Comparison of ENCODE assay signal across 1 cellular context in genomic region chr1:26233903-26234643, GRCh38.
TF ChIP-seq lines count a peak whose summit lies in the region.

Gene CEP85 (plus strand): TSS chr1:26234200. CDS start chr1:26239784, 5,584 bp downstream.

TF ChIP-seq in HepG2, 621 proteins besides CTCF, POLR2A, EP300 and RAD21 (continued from another document and continues in another):
- TF ChIP-seq RNF219 (CRISPR knock-in tag; IDR thresholded peaks at IDR 0.05) = no peak
- TF ChIP-seq PHB2 (IDR thresholded peaks at IDR 0.05; ENCODE audit: partially characterized antibody) = no peak
- no peak for TF ChIP-seq SETDB1 (CRISPR knock-in tag; IDR thresholded peaks at IDR 0.05; ENCODE audit: borderline replicate concordance)
- TF ChIP-seq GTF3A (CRISPR knock-in tag; conservative IDR thresholded peaks at IDR 0.05) = no peak
- peak; percentile 30 for TF ChIP-seq IKZF4 (CRISPR knock-in tag; IDR thresholded peaks at IDR 0.05; ENCODE audit: borderline replicate concordance, low read depth, not compliant biosample characterization)
- TF ChIP-seq SP1 (IDR thresholded peaks at IDR 0.05) = peak; percentile 38; the same call in 1 of the 2 replicates
- TF ChIP-seq SP1 (CRISPR knock-in tag; IDR thresholded peaks at IDR 0.05) = peak; percentile 90
- peak; percentile 85 for TF ChIP-seq RBM39 (IDR thresholded peaks at IDR 0.05; ENCODE audit: low read depth, low read length, poor library complexity, severe bottlenecking)
- TF ChIP-seq DNMT3B (CRISPR knock-in tag; conservative IDR thresholded peaks at IDR 0.05) = no peak
- peak; percentile 63; the same call in 1 of the 2 replicates for TF ChIP-seq RELA (CRISPR knock-in tag; IDR thresholded peaks at IDR 0.05)
- no peak for TF ChIP-seq JUND (CRISPR knock-in tag; IDR thresholded peaks at IDR 0.05)
- peak; percentile 72 for TF ChIP-seq ZNF430 (CRISPR knock-in tag; IDR thresholded peaks at IDR 0.05)
- no peak for TF ChIP-seq KLF9 (CRISPR knock-in tag; IDR thresholded peaks at IDR 0.05; ENCODE audit: low read depth)
- no peak; the same call in 1 of the 2 replicates for TF ChIP-seq HMGXB3 (CRISPR knock-in tag; IDR thresholded peaks at IDR 0.05; ENCODE audit: borderline replicate concordance)
- no peak for TF ChIP-seq ZNF816 (CRISPR knock-in tag; IDR thresholded peaks at IDR 0.05; ENCODE audit: borderline replicate concordance)
- TF ChIP-seq KAT2B (IDR thresholded peaks at IDR 0.05; ENCODE audit: borderline replicate concordance, low read depth, low read length) = no peak
- TF ChIP-seq ZSCAN12 (CRISPR knock-in tag; IDR thresholded peaks at IDR 0.05) = no peak
- TF ChIP-seq BRD4 (CRISPR knock-in tag; IDR thresholded peaks at IDR 0.05) = no peak; the same call in 1 of the 2 replicates
- no peak for TF ChIP-seq KDM3A (CRISPR knock-in tag; IDR thresholded peaks at IDR 0.05; ENCODE audit: low read depth)
- no peak for TF ChIP-seq KIAA2018 (CRISPR knock-in tag; IDR thresholded peaks at IDR 0.05; ENCODE audit: borderline replicate concordance)
- TF ChIP-seq CEBPG (CRISPR knock-in tag; IDR thresholded peaks at IDR 0.05) = no peak
- no peak for TF ChIP-seq IRX3 (CRISPR knock-in tag; IDR thresholded peaks at IDR 0.05; ENCODE audit: borderline replicate concordance, low read depth)
- TF ChIP-seq YEATS4 (CRISPR knock-in tag; IDR thresholded peaks at IDR 0.05; ENCODE audit: borderline replicate concordance) = peak; percentile 87; the same call in 1 of the 2 replicates
- TF ChIP-seq MTERF4 (CRISPR knock-in tag; IDR thresholded peaks at IDR 0.05) = peak; percentile 78; the same call in 1 of the 2 replicates
- TF ChIP-seq ZNF576 (CRISPR knock-in tag; IDR thresholded peaks at IDR 0.05) = no peak
- no peak for TF ChIP-seq DPF2 (CRISPR knock-in tag; IDR thresholded peaks at IDR 0.05; ENCODE audit: borderline replicate concordance, low read depth)
- peak; percentile 73 for TF ChIP-seq MYC (CRISPR knock-in tag; IDR thresholded peaks at IDR 0.05; ENCODE audit: borderline replicate concordance)
- no peak; the same call in 1 of the 2 replicates for TF ChIP-seq NR2F2 (IDR thresholded peaks at IDR 0.05; ENCODE audit: borderline replicate concordance, low read depth)
- TF ChIP-seq TEAD2 (CRISPR knock-in tag; IDR thresholded peaks at IDR 0.05) = no peak
- TF ChIP-seq HOXA5 (CRISPR knock-in tag; IDR thresholded peaks at IDR 0.05) = no peak
- TF ChIP-seq ZNF280D (CRISPR knock-in tag; IDR thresholded peaks at IDR 0.05) = peak; percentile 60; the same call in 1 of the 2 replicates
- TF ChIP-seq MLX (CRISPR knock-in tag; IDR thresholded peaks at IDR 0.05) = peak; percentile 38; the same call in 1 of the 2 replicates
- TF ChIP-seq THRA (CRISPR knock-in tag; IDR thresholded peaks at IDR 0.05; ENCODE audit: borderline replicate concordance) = peak; percentile 33; the same call in 1 of the 2 replicates
- no peak for TF ChIP-seq MED1 (CRISPR knock-in tag; IDR thresholded peaks at IDR 0.05)
- no peak for TF ChIP-seq NFATC3 (CRISPR knock-in tag; IDR thresholded peaks at IDR 0.05)
- TF ChIP-seq TBX3 (IDR thresholded peaks at IDR 0.05; ENCODE audit: borderline replicate concordance) = no peak; the same call in 1 of the 2 replicates
- TF ChIP-seq HOXD1 (CRISPR knock-in tag; IDR thresholded peaks at IDR 0.05) = no peak
- peak; percentile 88 for TF ChIP-seq ZNF777 (CRISPR knock-in tag; IDR thresholded peaks at IDR 0.05)
- no peak for TF ChIP-seq MAFK (conservative IDR thresholded peaks at IDR 0.05 in 1 of 2, IDR thresholded peaks at IDR 0.05 in 1 of 2; ENCODE audit: low read length in 2 of 2)
- no peak for TF ChIP-seq SUZ12 (IDR thresholded peaks at IDR 0.05; ENCODE audit: low read depth, low read length)
- TF ChIP-seq ZNF839 (CRISPR knock-in tag; IDR thresholded peaks at IDR 0.05; ENCODE audit: borderline replicate concordance) = peak; percentile 75; the same call in 1 of the 2 replicates
